In genomic region chr7:42964293-42964692, GRCh38 we compare ENCODE assay signal across 29 cellular contexts.
"Had no signal": no experiment of that assay in that cellular context is flagged by ENCODE, and none has a peak within 500 bp of the region (broad histone marks: within the 10 kb centered on the region; RNA-seq: fewer than 3 reads in every experiment).

No MANE protein-coding gene starts in this region.

- H3K4me1 ChIP-seq: thyroid gland had no signal

- ATAC-seq: left lobe of liver; stimulated activated memory B cell treated with anti-CD40 and anti-IgM and Interleukin-4, amounts not matched to agents 10 μg/mL and 1 μg/mL and 100 μg/mL, for 72 hours had no signal

- H3K4me3 ChIP-seq: lung, smooth muscle cell, thyroid gland had no signal

- DNase-seq: activated CD4-positive, alpha-beta T cell treated with anti-CD3 and anti-CD28 coated beads for 4 hours; activated CD4-positive, alpha-beta T cell treated with anti-CD3 and anti-CD28 coated beads, Interleukin-2, amount 50 U/mL, for 4 hours; activated effector memory CD4-positive, alpha-beta T cell treated with anti-CD3 and anti-CD28 coated beads, Interleukin-2, amount 50 U/mL, for 16 hours; activated naive CD4-positive, alpha-beta T cell treated with anti-CD3 and anti-CD28 coated beads, Interleukin-2, amount 10 ng/mL, durations not matched to agents 7 days and 5 days; activated naive CD8-positive, alpha-beta T cell treated with anti-CD3 and anti-CD28 coated beads, Interleukin-2, amount 10 ng/mL, durations not matched to agents 7 days and 5 days; activated T-cell treated with anti-CD3 and anti-CD28 coated beads for 4 hours; brain microvascular endothelial cell; dermis blood vessel endothelial cell; effector CD8-positive, alpha-beta T cell; erythroblast; kidney glomerular epithelial cell; naive B cell; nephron progenitor cell; retina; stimulated activated CD4-positive, alpha-beta T cell treated with anti-CD3 and anti-CD28 coated beads, Interleukin-1b, Interleukin-23, amount 100 ng/mL, for 48 hours; stimulated activated CD4-positive, alpha-beta T cell treated with anti-CD3 and anti-CD28 coated beads, Interleukin-4, amount 100 ng/mL, for 4 hours; stimulated activated CD8-positive, alpha-beta memory T cell treated with anti-CD3 and anti-CD28 coated beads, Interleukin-4, amount 100 ng/mL, for 48 hours; stimulated activated naive CD8-positive, alpha-beta T cell treated with anti-CD3 and anti-CD28 coated beads, Interleukin-15, amount 100 ng/mL, for 72 hours; SW 1271; T-helper 9 cell; thyroid gland had no signal

- H3K4me2 ChIP-seq: smooth muscle cell had no signal

- H3K27me3 ChIP-seq: brain microvascular endothelial cell, thyroid gland had no signal

- H3K36me3 ChIP-seq: brain microvascular endothelial cell, neutrophil, thyroid gland had no signal

- FAIRE-seq: astrocyte, TTC549 had no signal

- H3K9me3 ChIP-seq: neutrophil, thyroid gland had no signal

- H3K27ac ChIP-seq: brain microvascular endothelial cell, neutrophil, thyroid gland, VCaP had no signal
